28 cellular contexts compared by ENCODE assay signal in the genomic region with DNA sequence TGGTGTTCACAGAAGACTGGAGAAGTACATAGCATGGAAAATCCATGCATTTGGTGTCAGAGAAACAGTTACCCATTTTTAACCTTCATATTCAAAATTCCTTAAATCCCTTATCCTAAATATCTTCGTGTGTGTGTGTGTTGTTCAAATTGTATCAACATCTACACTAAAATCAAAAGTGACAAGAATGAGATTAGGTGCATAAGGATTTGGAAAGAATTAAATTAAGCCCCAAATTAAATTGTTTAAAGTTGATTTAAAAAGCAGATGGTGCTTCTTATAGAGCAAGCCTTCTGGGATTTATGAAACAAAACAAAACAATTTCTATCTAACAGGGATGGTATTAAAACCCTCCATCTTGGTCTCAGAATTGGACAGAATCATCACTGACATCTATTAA. TPM values are rescaled to one million over a fixed set of nuclear protein-coding genes. Genes with fewer than 3 reads are reported as not detected.
A peak's percentile ranks its signal among the peaks of the same experiment; 100 is the strongest.
DNase-seq lines count a peak whose midpoint lies in the region; ATAC-seq, FAIRE-seq and TF ChIP-seq lines count a peak whose summit lies in the region.
"Had no signal": no experiment of that assay in that cellular context is flagged by ENCODE, and none has a peak within 500 bp of the region (broad histone marks: within the 10 kb centered on the region; RNA-seq: fewer than 3 reads in every experiment).

No MANE protein-coding gene starts in this region.

- peaks cover 6% of the 10 kb centered on the region; the same call in 1 of the 2 replicates for H3K4me1 Mint-ChIP-seq in HFFc6 (ENCODE audit: low read depth)

- no peak for FAIRE-seq in small intestine (lab: Jason Lieb, UNC)
- FAIRE-seq: A204.1, D721Med, GM12878, GM18507 had no signal

- H3K36me3 Mint-ChIP-seq in HFFc6 (ENCODE audit: low read depth) = no peaks in the 10 kb centered on the region
- H3K36me3 Mint-ChIP-seq: CD14-positive monocyte had no signal

- no peaks in the 10 kb centered on the region for H3K27me3 ChIP-seq in colonic mucosa
- no peaks in the 10 kb centered on the region for H3K27me3 ChIP-seq in small intestine (ENCODE audit: control insufficient read depth in 2 of 2, insufficient read depth in 2 of 2, low read length in 2 of 2)

- H3K9me3 Mint-ChIP-seq in HFFc6 = peaks cover 29% of the 10 kb centered on the region
- H3K9me3 Mint-ChIP-seq: CD4-positive, alpha-beta T cell; CD8-positive, alpha-beta memory T cell; GM23338; H9 had no signal

- no peak overlapping the region for H3K4me3 Mint-ChIP-seq in HFFc6
- H3K4me3 Mint-ChIP-seq: CD14-positive monocyte; CD4-positive, alpha-beta T cell; CD8-positive, alpha-beta memory T cell; GM23338; H9 had no signal

- no peak for ATAC-seq in HG02885 (IDR thresholded peaks at IDR 0.05; ENCODE audit: poor library complexity, unreplicated experiment)
- ATAC-seq: GM12878, GM23338, HCT116 had no signal

- intact Hi-C loops in colonic mucosa (cut with DNase I) = no loop called here

- H3K27ac ChIP-seq in colonic mucosa (peak overlapping the region; percentile 64), small intestine (ENCODE audit: low read depth in 1 of 2, low read length in 1 of 2) (peak overlapping the region; percentile 22 to 60), caudate nucleus (ENCODE audit: low read depth, low read length) (no peak overlapping the region)
- H3K27ac ChIP-seq: 22Rv1; BLaER1 treated with 17β-estradiol and CSF1 and Interleukin-3, amounts not matched to agents 10 nM and 100 nM had no signal

- peaks cover 13% of the 10 kb centered on the region for H3K4me1 ChIP-seq in colonic mucosa
- H3K4me1 ChIP-seq in small intestine (ENCODE audit: control insufficient read depth in 2 of 2, insufficient read depth in 1 of 2, low read depth in 1 of 2, low read length in 1 of 2) = peaks cover 6% of the 10 kb centered on the region in 2 donors
- H3K4me1 ChIP-seq: BE2C had no signal

- H3K27me3 Mint-ChIP-seq in HFFc6 (ENCODE audit: insufficient read depth) = peaks cover 15% of the 10 kb centered on the region

- H3K36me3 ChIP-seq in colonic mucosa (no peaks in the 10 kb centered on the region), small intestine (ENCODE audit: control insufficient read depth in 2 of 2, insufficient read depth in 2 of 2, low read length in 2 of 2) (no peaks in the 10 kb centered on the region)
- H3K36me3 ChIP-seq: BE2C; BLaER1 treated with 17β-estradiol and CSF1 and Interleukin-3, amounts not matched to agents 10 nM and 100 nM had no signal

- H3K4me3 ChIP-seq in colonic mucosa (no peak overlapping the region), small intestine (ENCODE audit: low read depth in 1 of 2, low read length in 2 of 2) (no peak overlapping the region)
- H3K4me3 ChIP-seq: BLaER1 treated with 17β-estradiol and CSF1 and Interleukin-3, amounts not matched to agents 10 nM and 100 nM; GM12878; GM23338 had no signal

- no peak for TF ChIP-seq CTCF in colonic mucosa (IDR thresholded peaks at IDR 0.05)
- no peak for TF ChIP-seq CTCF in HFFc6 (IDR thresholded peaks at IDR 0.05)

- WGBS in small intestine, 3 donors = 38 to 71% (median 48%) methylated on average over 1 of the region's 1 CpG

- H3K27ac Mint-ChIP-seq in HFFc6 = no peak overlapping the region
- H3K27ac Mint-ChIP-seq: CD14-positive monocyte; CD4-positive, alpha-beta T cell; GM23338; H9 had no signal

- no peaks in the 10 kb centered on the region for H3K9me3 ChIP-seq in colonic mucosa
- H3K9me3 ChIP-seq in small intestine (ENCODE audit: control insufficient read depth, low read depth) = no peaks in the 10 kb centered on the region
- H3K9me3 ChIP-seq: BE2C had no signal

- H3K9ac ChIP-seq in colonic mucosa (ENCODE audit: low read depth in 2 of 2, low read length in 2 of 2) = no peak overlapping the region
- H3K9ac ChIP-seq: BLaER1 treated with 17β-estradiol and CSF1 and Interleukin-3, amounts not matched to agents 10 nM and 100 nM had no signal

- DNase-seq in NCI-H82 (lab: John Stamatoyannopoulos, UW) (peak; percentile 67), SK-N-DZ (ENCODE audit: low spot score) (peak; percentile 72), colonic mucosa (no peak), small intestine (no peak), HFFc6 (no peak), caudate nucleus (lab: John Stamatoyannopoulos, UW) (no peak), NCI-H146 (lab: John Stamatoyannopoulos, UW) (no peak)
- DNase-seq: AML-193; BE2C; CD4-positive, alpha-beta T cell; CD8-positive, alpha-beta memory T cell; DMS 273 treated with DMSO at 0.1 percent for 48 hours; DMS79; EL; GDM1; H9 had no signal

RNA-seq across cellular contexts. Expression of a gene that starts 4.7 kb away (rescaled TPM):
- polyA plus RNA-seq in SK-N-DZ (2014; cell fraction: cytosol; rRNA removed) = 0.03 and 0.85 TPM in 2 replicates
- 0.45 and 1.3 TPM in 2 replicates for polyA plus RNA-seq in SK-N-DZ (2014; cell fraction: nucleus; rRNA removed)
- total RNA-seq in colonic mucosa = 1 to 10 TPM; 6.9 to 7.5 TPM
- 10 to 100 TPM in 2 of 3 donors, 1 to 10 TPM in 1; 3.8 to 14.1 (median 11.2) TPM for polyA plus RNA-seq in small intestine
- not detected for total RNA-seq in HFFc6 (2021; fragmentation: NEBNext Ultra II Directional; extraction: Animal tissue kit (Norgen Biotek cat#: 25700))
- total RNA-seq: CD8-positive, alpha-beta memory T cell; GM23338; H4 had no signal
- polyA plus RNA-seq: AG04450; CD14-positive monocyte; CD8-positive, alpha-beta memory T cell had no signal

RNA-seq across cellular contexts. Expression of a gene that starts 22.3 kb away (rescaled TPM):
- polyA plus RNA-seq in SK-N-DZ (2014; cell fraction: cytosol; rRNA removed) = 3.5 and 4.2 TPM in 2 replicates
- 3.6 and 6.2 TPM in 2 replicates for polyA plus RNA-seq in SK-N-DZ (2014; cell fraction: nucleus; rRNA removed)
- total RNA-seq in colonic mucosa = 100 to 1,000 TPM in 1 of 2 donors, 10 to 100 TPM in 1; 98.5 to 118 TPM
- polyA plus RNA-seq in small intestine = 10 to 100 TPM; 33.2 to 80.7 (median 42.0) TPM
- not detected for total RNA-seq in HFFc6 (2021; fragmentation: NEBNext Ultra II Directional; extraction: Animal tissue kit (Norgen Biotek cat#: 25700))

Comparison
In these comparisons a context has a peak if more than half of its experiments do, and no peak if none do; other contexts are left out.
1. DNase-seq: peak in NCI-H82 (single experiment) and SK-N-DZ (single experiment); none in colonic mucosa (single experiment), small intestine (single experiment), HFFc6 (single experiment), caudate nucleus (0 of 61) and NCI-H146 (single experiment).
2. RNA of a gene that starts 4.7 kb away (total RNA-seq): 6.9 to 7.5 TPM in colonic mucosa; not detected in HFFc6; every median in the first group is over 4 times any median in the second.
3. RNA of a gene that starts 22.3 kb away (total RNA-seq): 98.5 to 118 TPM in colonic mucosa; not detected in HFFc6; every median in the first group is over 10 times any median in the second.